In the genomic region with DNA sequence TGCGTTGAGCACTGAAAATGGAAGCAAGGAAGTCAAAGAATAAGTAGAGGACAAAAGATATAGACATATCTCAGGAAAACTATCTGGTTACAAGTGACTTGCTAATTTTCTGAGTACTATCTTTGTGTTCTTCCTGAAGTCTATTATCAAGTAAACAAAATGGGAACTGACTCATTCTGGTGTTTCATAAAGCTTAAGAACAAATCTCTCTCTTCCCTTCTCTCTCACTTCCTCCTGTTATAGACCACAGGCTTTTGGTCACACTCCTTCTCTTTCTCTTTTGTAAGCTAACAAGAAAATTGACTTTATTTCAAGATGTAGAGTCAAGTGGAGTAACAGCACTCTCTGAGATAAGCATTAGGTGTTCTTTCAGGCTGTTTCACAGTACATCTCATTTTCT, we compare ENCODE assay signal across 9 cellular contexts.
DNase-seq lines count a peak whose midpoint lies in the region; ATAC-seq and TF ChIP-seq lines count a peak whose summit lies in the region.
"Had no signal": no experiment of that assay in that cellular context is flagged by ENCODE, and none has a peak within 500 bp of the region (broad histone marks: within the 10 kb centered on the region; RNA-seq: fewer than 3 reads in every experiment).

No MANE protein-coding gene starts in this region.

- H3F3A ChIP-seq in MM.1S (ENCODE audit: insufficient read depth, low read length): 0 out of 2 replicates have a peak, but pooled peaks cover 2% of the 10 kb centered on the region

- no peaks in the 10 kb centered on the region for H3K9me3 ChIP-seq in MM.1S (replicated peaks; ENCODE audit: insufficient read depth, low read length)
- H3K9me3 ChIP-seq in BE2C: no peaks in the 10 kb centered on the region; the same call in 1 of the 2 replicates

- peak overlapping the region; percentile 45; the same call in 1 of the 2 replicates for H3K27ac ChIP-seq in MM.1S (ENCODE audit: low read length)

- H3K27me3 ChIP-seq in MM.1S (replicated peaks; ENCODE audit: insufficient read depth, low read length) (no peaks in the 10 kb centered on the region), BE2C (no peaks in the 10 kb centered on the region)

- no peak overlapping the region for H3K4me3 ChIP-seq in MM.1S (ENCODE audit: low read length)
- H3K4me3 ChIP-seq in BE2C (ENCODE audit: low read depth, low read length): no peak overlapping the region

- H3K9me2 ChIP-seq in MM.1S (replicated peaks; ENCODE audit: insufficient read depth, low read length): no peaks in the 10 kb centered on the region

- H3K4me1 ChIP-seq in MM.1S (ENCODE audit: low read length) (peaks cover 11% of the 10 kb centered on the region), BE2C (no peaks in the 10 kb centered on the region)

- no peak overlapping the region for H3K9ac ChIP-seq in MM.1S (ENCODE audit: low read length)

- no peaks in the 10 kb centered on the region for H3K79me2 ChIP-seq in MM.1S (ENCODE audit: low read length)

- peak overlapping the region; percentile 27; the same call in 1 of the 2 replicates for H2AFZ ChIP-seq in MM.1S (ENCODE audit: low read length)

- DNase-seq in MM.1S (peak; percentile 58), kidney tubule cell (ENCODE audit: low spot score) (peak; percentile 11), germinal center (ENCODE audit: low spot score) (no peak), SW 1271 (lab: John Stamatoyannopoulos, UW) (no peak), COR-L47 (lab: John Stamatoyannopoulos, UW) (no peak), BE2C (no peak)
- DNase-seq: NCI-H2227 treated with DMSO at 0.1 percent for 48 hours had no signal

- no peaks in the 10 kb centered on the region for H4K20me1 ChIP-seq in MM.1S (ENCODE audit: insufficient read depth, low read length)

- ATAC-seq in GM18909 (IDR thresholded peaks at IDR 0.05; ENCODE audit: poor library complexity, unreplicated experiment) (peak; percentile 100), HG02759 (IDR thresholded peaks at IDR 0.05; ENCODE audit: unreplicated experiment) (peak; percentile 99)

- H3K36me3 ChIP-seq in MM.1S (replicated peaks; ENCODE audit: insufficient read depth, low read length): no peaks in the 10 kb centered on the region
- no peaks in the 10 kb centered on the region for H3K36me3 ChIP-seq in BE2C

- peak overlapping the region; percentile 60 for H3K4me2 ChIP-seq in MM.1S (ENCODE audit: low read depth, low read length)

- TF ChIP-seq CTCF in MM.1S (IDR thresholded peaks at IDR 0.05; ENCODE audit: low read length) (no peak), BE2C (IDR thresholded peaks at IDR 0.05; ENCODE audit: low read depth, low read length) (no peak)

Comparison
In these comparisons a context has a peak if more than half of its experiments do, and no peak if none do; other contexts are left out.
1. DNase-seq: peak in MM.1S (single experiment) and kidney tubule cell (single experiment); none in germinal center (single experiment), SW 1271 (0 of 2), COR-L47 (single experiment) and BE2C (single experiment).